Comparison of ENCODE assay signal across 2 cellular contexts in the genomic region with DNA sequence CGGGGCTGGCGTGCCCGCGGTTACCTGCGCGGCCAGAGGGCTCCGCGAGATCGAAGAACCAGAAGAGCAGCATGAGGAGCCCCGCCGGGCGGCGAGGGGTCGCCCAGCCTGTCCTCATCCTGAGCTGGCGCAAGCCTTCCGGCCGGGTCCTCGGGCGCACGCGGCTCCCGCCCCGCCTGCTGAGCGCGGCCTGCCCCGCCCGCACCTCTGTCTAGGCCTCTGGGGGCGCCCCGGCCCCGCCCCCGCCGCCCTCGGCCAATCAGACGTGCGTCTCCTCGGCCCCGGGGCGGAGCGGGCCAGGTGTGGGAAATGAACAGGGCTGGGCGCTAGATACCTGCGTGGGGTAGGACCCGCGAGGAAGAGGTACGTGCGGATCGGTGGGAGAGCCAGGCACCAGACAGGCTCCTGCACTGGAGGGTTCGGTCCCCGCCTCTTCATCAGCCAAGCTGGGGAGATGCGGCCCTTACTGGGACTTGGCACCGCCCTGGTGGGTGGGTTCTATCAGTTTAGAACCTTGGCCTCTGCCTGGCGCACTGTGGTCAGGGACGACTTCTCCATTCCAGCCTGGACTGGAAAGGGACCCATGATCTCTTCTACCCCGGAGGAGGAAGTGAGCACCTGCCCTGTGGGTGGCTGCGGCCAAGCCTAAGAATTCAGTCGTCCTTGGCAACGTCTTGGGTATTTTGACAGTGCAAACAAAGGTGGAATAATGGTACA.
TF ChIP-seq lines count a peak whose summit lies in the region.

LY75 (minus strand) TSS at position 192 of the 717 bp plus-strand sequence.

TF ChIP-seq in WTC11, 78 proteins besides CTCF, POLR2A, EP300 and RAD21 (continued from another document and continues in another):
- TF ChIP-seq SMAD3 (CRISPR knock-in tag; IDR thresholded peaks at IDR 0.05; ENCODE audit: borderline replicate concordance): no peak
- TF ChIP-seq SP1 (CRISPR knock-in tag; conservative IDR thresholded peaks at IDR 0.05): peak; percentile 90
- TF ChIP-seq EMX1 (CRISPR knock-in tag; IDR thresholded peaks at IDR 0.05): no peak
- no peak for TF ChIP-seq GABPB1 (CRISPR knock-in tag; IDR thresholded peaks at IDR 0.05)
- TF ChIP-seq ZNF232 (CRISPR knock-in tag; IDR thresholded peaks at IDR 0.05): peak; percentile 87
- peak; percentile 68; the same call in 1 of the 2 replicates for TF ChIP-seq ESRRA (CRISPR knock-in tag; IDR thresholded peaks at IDR 0.05; ENCODE audit: borderline replicate concordance)
- no peak; the same call in 1 of the 2 replicates for TF ChIP-seq AFF4 (CRISPR knock-in tag; IDR thresholded peaks at IDR 0.05; ENCODE audit: borderline replicate concordance)
- TF ChIP-seq ZNF423 (CRISPR knock-in tag; IDR thresholded peaks at IDR 0.05): no peak
- 0 out of 2 replicates have a peak, but pooled peaks have one; percentile 43 for TF ChIP-seq ATF1 (CRISPR knock-in tag; IDR thresholded peaks at IDR 0.05)
- peak; percentile 64; the same call in 1 of the 2 replicates for TF ChIP-seq USF1 (CRISPR knock-in tag; IDR thresholded peaks at IDR 0.05)
- no peak for TF ChIP-seq ZNF671 (CRISPR knock-in tag; IDR thresholded peaks at IDR 0.05)
- no peak for TF ChIP-seq NR1H2 (CRISPR knock-in tag; IDR thresholded peaks at IDR 0.05)
- TF ChIP-seq, protein P1, sequence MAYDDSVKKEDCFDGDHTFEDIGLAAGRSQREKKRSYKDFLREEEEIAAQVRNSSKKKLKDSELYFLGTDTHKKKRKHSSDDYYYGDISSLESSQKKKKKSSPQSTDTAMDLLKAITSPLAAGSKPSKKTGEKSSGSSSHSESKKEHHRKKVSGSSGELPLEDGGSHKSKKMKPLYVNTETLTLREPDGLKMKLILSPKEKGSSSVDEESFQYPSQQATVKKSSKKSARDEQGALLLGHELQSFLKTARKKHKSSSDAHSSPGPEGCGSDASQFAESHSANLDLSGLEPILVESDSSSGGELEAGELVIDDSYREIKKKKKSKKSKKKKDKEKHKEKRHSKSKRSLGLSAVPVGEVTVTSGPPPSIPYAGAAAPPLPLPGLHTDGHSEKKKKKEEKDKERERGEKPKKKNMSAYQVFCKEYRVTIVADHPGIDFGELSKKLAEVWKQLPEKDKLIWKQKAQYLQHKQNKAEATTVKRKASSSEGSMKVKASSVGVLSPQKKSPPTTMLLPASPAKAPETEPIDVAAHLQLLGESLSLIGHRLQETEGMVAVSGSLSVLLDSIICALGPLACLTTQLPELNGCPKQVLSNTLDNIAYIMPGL (CRISPR knock-in tag; IDR thresholded peaks at IDR 0.05): peak; percentile 68; the same call in 1 of the 2 replicates
- peak; percentile 81 for TF ChIP-seq JUN (CRISPR knock-in tag; IDR thresholded peaks at IDR 0.05)
- TF ChIP-seq MYBL2 (CRISPR knock-in tag; IDR thresholded peaks at IDR 0.05): no peak
- TF ChIP-seq MAX (CRISPR knock-in tag; IDR thresholded peaks at IDR 0.05): peak; percentile 97
- TF ChIP-seq, protein P2, sequence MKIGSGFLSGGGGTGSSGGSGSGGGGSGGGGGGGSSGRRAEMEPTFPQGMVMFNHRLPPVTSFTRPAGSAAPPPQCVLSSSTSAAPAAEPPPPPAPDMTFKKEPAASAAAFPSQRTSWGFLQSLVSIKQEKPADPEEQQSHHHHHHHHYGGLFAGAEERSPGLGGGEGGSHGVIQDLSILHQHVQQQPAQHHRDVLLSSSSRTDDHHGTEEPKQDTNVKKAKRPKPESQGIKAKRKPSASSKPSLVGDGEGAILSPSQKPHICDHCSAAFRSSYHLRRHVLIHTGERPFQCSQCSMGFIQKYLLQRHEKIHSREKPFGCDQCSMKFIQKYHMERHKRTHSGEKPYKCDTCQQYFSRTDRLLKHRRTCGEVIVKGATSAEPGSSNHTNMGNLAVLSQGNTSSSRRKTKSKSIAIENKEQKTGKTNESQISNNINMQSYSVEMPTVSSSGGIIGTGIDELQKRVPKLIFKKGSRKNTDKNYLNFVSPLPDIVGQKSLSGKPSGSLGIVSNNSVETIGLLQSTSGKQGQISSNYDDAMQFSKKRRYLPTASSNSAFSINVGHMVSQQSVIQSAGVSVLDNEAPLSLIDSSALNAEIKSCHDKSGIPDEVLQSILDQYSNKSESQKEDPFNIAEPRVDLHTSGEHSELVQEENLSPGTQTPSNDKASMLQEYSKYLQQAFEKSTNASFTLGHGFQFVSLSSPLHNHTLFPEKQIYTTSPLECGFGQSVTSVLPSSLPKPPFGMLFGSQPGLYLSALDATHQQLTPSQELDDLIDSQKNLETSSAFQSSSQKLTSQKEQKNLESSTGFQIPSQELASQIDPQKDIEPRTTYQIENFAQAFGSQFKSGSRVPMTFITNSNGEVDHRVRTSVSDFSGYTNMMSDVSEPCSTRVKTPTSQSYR (CRISPR knock-in tag; IDR thresholded peaks at IDR 0.05): peak; percentile 62; the same call in 1 of the 2 replicates

TF ChIP-seq in SK-N-SH, 30 proteins besides CTCF, POLR2A, EP300 and RAD21 (continued from another document):
- TF ChIP-seq ZBTB33 (IDR thresholded peaks at IDR 0.05; ENCODE audit: borderline replicate concordance, low read depth) (no peak), EZH2phosphoT487 (IDR thresholded peaks at IDR 0.05; ENCODE audit: borderline replicate concordance, low read depth) (no peak)
